In genomic region chr12:53441040-53441833, GRCh38 we compare ENCODE assay signal across 8 cellular contexts. TPM values are rescaled to one million over a fixed set of nuclear protein-coding genes. Genes with fewer than 3 reads are reported as not detected.
DNase-seq lines count a peak whose midpoint lies in the region; ATAC-seq and TF ChIP-seq lines count a peak whose summit lies in the region.

Gene PRR13 (plus strand): TSS chr12:53441734. CDS start chr12:53442715, 981 bp downstream.

- peaks cover 4% of the 10 kb centered on the region for H3K36me3 Mint-ChIP-seq in activated naive CD8-positive, alpha-beta T cell

- H3K4me1 Mint-ChIP-seq in activated naive CD8-positive, alpha-beta T cell (ENCODE audit: low read depth) = peaks cover 39% of the 10 kb centered on the region

- H3K9me3 Mint-ChIP-seq in activated naive CD8-positive, alpha-beta T cell (ENCODE audit: low read depth) = no peaks in the 10 kb centered on the region

- peak within 1 kb of the TSS; percentile 78 for H3K27ac ChIP-seq in osteoblast (ENCODE audit: low read depth, low read length)
- H3K27ac ChIP-seq in thoracic aorta = peak within 1 kb of the TSS; percentile 86 to 96

- H3K27me3 Mint-ChIP-seq in activated naive CD8-positive, alpha-beta T cell = no peaks in the 10 kb centered on the region

- no peaks in the 10 kb centered on the region for H3K9me3 ChIP-seq in osteoblast (ENCODE audit: low read depth, low read length)
- no peaks in the 10 kb centered on the region for H3K9me3 ChIP-seq in thoracic aorta

- peaks cover 34% of the 10 kb centered on the region for H3K79me2 ChIP-seq in osteoblast (ENCODE audit: insufficient read depth, low read length)

- TF ChIP-seq CTCF in GM10266 (IDR thresholded peaks at IDR 0.05; ENCODE audit: control insufficient read depth, insufficient read depth, low read depth, missing control alignments) (no peak), osteoblast (IDR thresholded peaks at IDR 0.05; ENCODE audit: extremely low read depth, low read depth, low read length) (no peak), thoracic aorta (IDR thresholded peaks at IDR 0.05) (no peak)

- peak within 1 kb of the TSS; percentile 96 for H3K4me3 Mint-ChIP-seq in activated naive CD8-positive, alpha-beta T cell

- no peaks in the 10 kb centered on the region for H4K20me1 ChIP-seq in osteoblast (ENCODE audit: insufficient read depth, low read length)

- peak within 1 kb of the TSS; percentile 94 for H3K27ac Mint-ChIP-seq in activated naive CD8-positive, alpha-beta T cell

- DNase-seq in GM10266 (ENCODE audit: extremely low spot score) = peak; percentile 98
- DNase-seq in NCI-H1105 (lab: John Stamatoyannopoulos, UW) = peak; percentile 94
- peak; percentile 84 for DNase-seq in SKM-1 treated with dmso at 0.1 percent for 144 hours (lab: John Stamatoyannopoulos, UW; ENCODE audit: unreplicated experiment)
- DNase-seq in glomerular visceral epithelial cell (ENCODE audit: extremely low spot score) = peak; percentile 99
- DNase-seq in osteoblast (ENCODE audit: insufficient read length, low spot score, missing footprints) = peak; percentile 98
- DNase-seq in thoracic aorta (ENCODE audit: low spot score) = peak; percentile 99

- peak within 1 kb of the TSS; percentile 92 for H3K4me2 ChIP-seq in osteoblast (ENCODE audit: insufficient read depth, low read length)

- ATAC-seq in HG02623 (IDR thresholded peaks at IDR 0.05; ENCODE audit: unreplicated experiment) = peak; percentile 98
- peak; percentile 100 for ATAC-seq in thoracic aorta (ENCODE audit: insufficient number of reproducible peaks, low FRiP score, low read depth)

- H2AFZ ChIP-seq in osteoblast (ENCODE audit: low read length) = peak within 1 kb of the TSS; percentile 99

- H3K36me3 ChIP-seq in osteoblast (ENCODE audit: insufficient read depth, low read length) (peaks cover 22% of the 10 kb centered on the region), thoracic aorta (peaks cover 11% of the 10 kb centered on the region)

- H3K4me3 ChIP-seq in osteoblast (ENCODE audit: insufficient read depth, low read length) = peak within 1 kb of the TSS; percentile 81
- peak within 1 kb of the TSS; percentile 79 for H3K4me3 ChIP-seq in thoracic aorta

- H3K27me3 ChIP-seq in osteoblast (ENCODE audit: insufficient read depth, low read length) (no peaks in the 10 kb centered on the region), thoracic aorta (replicated peaks; ENCODE audit: insufficient read depth) (no peaks in the 10 kb centered on the region)

- H3K4me1 ChIP-seq in osteoblast (ENCODE audit: insufficient read depth, low read length) = peaks cover 18% of the 10 kb centered on the region
- H3K4me1 ChIP-seq in thoracic aorta (ENCODE audit: control insufficient read depth in 1 of 2, low read depth in 2 of 2) = peaks cover 15 to 16% of the 10 kb centered on the region in 2 donors

RNA-seq across cellular contexts. Expression of gene PRR13, which starts in this region (rescaled TPM):
- 55.0 and 64.2 TPM in 2 replicates for total RNA-seq in osteoblast
- total RNA-seq in thoracic aorta = 10 to 100 TPM; 53.6 to 86.2 TPM

Comparison
In these comparisons a context has a peak if more than half of its experiments do, and no peak if none do; other contexts are left out.
1. Peak in every context shown above with its lines: DNase-seq, ATAC-seq, H3K4me3 ChIP-seq and H3K27ac ChIP-seq.